ENCODE assay signal across 1 cellular context in genomic region chr6:138577151-138577915, GRCh38.
TF ChIP-seq lines count a peak whose summit lies in the region.

No MANE protein-coding gene starts in this region.

TF ChIP-seq in liver, 16 proteins besides CTCF, POLR2A, EP300 and RAD21:
- TF ChIP-seq REST (IDR thresholded peaks at IDR 0.05) (no peak), YY1 (IDR thresholded peaks at IDR 0.05) (peak; percentile 7), MAX (IDR thresholded peaks at IDR 0.05) (no peak), TAF1 (conservative IDR thresholded peaks at IDR 0.05) (no peak), FOXA1 (IDR thresholded peaks at IDR 0.05) (no peak), JUND (IDR thresholded peaks at IDR 0.05) (no peak), FOXA2 (IDR thresholded peaks at IDR 0.05) (no peak), ATF3 (IDR thresholded peaks at IDR 0.05) (no peak), RXRA (IDR thresholded peaks at IDR 0.05) (peak in 1 of 2 donors; percentile 5), EGR1 (IDR thresholded peaks at IDR 0.05; ENCODE audit: low read depth in 2 of 2) (no peak), HNF4A (conservative IDR thresholded peaks at IDR 0.05) (peak in 1 of 2 donors; percentile 28)
